ENCODE assay signal across 16 cellular contexts in the genomic region with DNA sequence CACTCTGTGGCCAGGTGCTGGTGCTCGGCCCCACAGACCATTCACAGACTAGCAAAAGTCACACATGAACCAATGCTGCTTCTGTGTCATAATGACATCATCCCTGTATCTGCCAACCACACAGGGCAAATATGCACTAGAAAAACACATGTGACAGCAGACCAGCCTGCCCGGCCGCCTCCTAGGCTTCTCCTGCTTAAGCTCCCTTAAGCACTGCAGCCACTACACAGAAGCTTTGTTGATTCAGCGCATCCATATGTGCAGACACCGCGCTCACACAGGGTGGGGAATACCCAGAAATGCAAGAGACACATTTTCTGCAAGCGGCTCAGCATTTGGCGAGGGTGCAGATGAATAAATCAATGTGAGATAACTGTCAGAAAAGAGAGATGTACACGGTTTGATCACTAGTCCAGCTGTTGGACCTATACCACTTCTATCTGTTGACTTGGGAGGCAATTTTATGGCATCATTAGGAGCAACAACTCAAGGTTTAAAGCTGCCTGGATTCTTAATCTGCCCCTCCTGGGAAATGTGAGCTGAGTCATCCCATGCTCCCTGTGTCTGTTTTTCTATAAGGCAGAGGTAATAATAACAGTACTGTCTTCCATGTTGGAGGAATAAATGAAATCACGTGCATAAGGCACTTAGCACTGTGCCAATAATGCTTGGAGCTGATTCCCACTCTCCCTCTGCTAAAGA. TPM values are rescaled to one million over a fixed set of nuclear protein-coding genes. Genes with fewer than 3 reads are reported as not detected.
DNase-seq lines count a peak whose midpoint lies in the region; ATAC-seq, FAIRE-seq and TF ChIP-seq lines count a peak whose summit lies in the region.
"Had no signal": no experiment of that assay in that cellular context is flagged by ENCODE, and none has a peak within 500 bp of the region (broad histone marks: within the 10 kb centered on the region; RNA-seq: fewer than 3 reads in every experiment).

No MANE protein-coding gene starts in this region.

- no peak for TF ChIP-seq POLR2A in HepG2 (IDR thresholded peaks at IDR 0.05; ENCODE audit: insufficient read depth in 1 of 2, low read depth in 2 of 2, low read length in 2 of 2)
- TF ChIP-seq POLR2A in right lobe of liver (IDR thresholded peaks at IDR 0.05): no peak

- TF ChIP-seq RAD21 in HepG2 (CRISPR knock-in tag; IDR thresholded peaks at IDR 0.05): no peak

- H4K20me1 ChIP-seq in HepG2 (ENCODE audit: insufficient read depth, low read length) (0 out of 2 replicates have a peak, but pooled peaks cover 2% of the 10 kb centered on the region), keratinocyte (ENCODE audit: control insufficient read depth, extremely low read depth, insufficient read depth, low read length) (no peaks in the 10 kb centered on the region)

- no peaks in the 10 kb centered on the region for H3K27me3 Mint-ChIP-seq in endodermal cell (ENCODE audit: insufficient read depth)

- H3K36me3 ChIP-seq in HepG2 (replicated peaks in 1 of 2; ENCODE audit: control insufficient read depth in 1 of 2, insufficient read depth in 2 of 2, low read length in 2 of 2): no peaks in the 10 kb centered on the region
- H3K36me3 ChIP-seq in right lobe of liver: no peaks in the 10 kb centered on the region
- H3K36me3 ChIP-seq in adipocyte (ENCODE audit: control insufficient read depth, insufficient read depth, low read length, severe bottlenecking): no peaks in the 10 kb centered on the region
- H3K36me3 ChIP-seq in keratinocyte (ENCODE audit: control insufficient read depth in 2 of 2, extremely low read depth in 1 of 2, insufficient read depth in 2 of 2, low read length in 2 of 2): no peaks in the 10 kb centered on the region
- H3K36me3 ChIP-seq in aorta (ENCODE audit: control insufficient read depth in 1 of 2, insufficient read depth in 2 of 2, low read length in 1 of 2): no peaks in the 10 kb centered on the region
- no peaks in the 10 kb centered on the region for H3K36me3 ChIP-seq in endodermal cell (ENCODE audit: control insufficient read depth, insufficient read depth, low read length)
- H3K36me3 ChIP-seq: SJSA1 had no signal

- dilution Hi-C loops in keratinocyte (cut with MboI; ENCODE audit: extremely low pct_ligation_motif_present, low sequenced_read_pairs): no loop called here

- in situ Hi-C loops in HepG2 (cut with HindIII; ENCODE audit: extremely low pct_ligation_motif_present, low pct_unique_long_range_greater_than_20kb): no loop called here

- H3K4me1 ChIP-seq in HepG2 (ENCODE audit: insufficient read depth, low read length) (no peaks in the 10 kb centered on the region), right lobe of liver (no peaks in the 10 kb centered on the region), adipocyte (ENCODE audit: control insufficient read depth, insufficient read depth, low read length) (peaks cover 27% of the 10 kb centered on the region), keratinocyte (ENCODE audit: control insufficient read depth, extremely low read depth, insufficient read depth, low read length) (no peaks in the 10 kb centered on the region), aorta (ENCODE audit: control insufficient read depth in 1 of 2, insufficient read depth in 2 of 2, low read length in 2 of 2) (peaks cover 0 to 3% of the 10 kb centered on the region in 2 donors), endodermal cell (ENCODE audit: control insufficient read depth, insufficient read depth, low read length) (no peaks in the 10 kb centered on the region)
- H3K4me1 ChIP-seq: SJSA1 had no signal

- H3K9me3 Mint-ChIP-seq in endodermal cell: no peaks in the 10 kb centered on the region

- H3K27ac ChIP-seq in HepG2 (ENCODE audit: extremely low read length, insufficient read depth, low read length) (no peak overlapping the region), right lobe of liver (no peak overlapping the region), keratinocyte (ENCODE audit: control insufficient read depth, insufficient read depth, low read length) (no peak overlapping the region), aorta (ENCODE audit: low read depth in 1 of 2, low read length in 2 of 2) (no peak overlapping the region), endodermal cell (ENCODE audit: low read depth, low read length) (no peak overlapping the region)
- H3K27ac ChIP-seq: SJSA1, testis had no signal

- POLR2A ChIA-PET in HepG2 (lab: Yijun Ruan, JAX): no interaction called here

- no peaks in the 10 kb centered on the region for H3K79me2 ChIP-seq in HepG2 (ENCODE audit: insufficient read depth, low read length)
- no peaks in the 10 kb centered on the region for H3K79me2 ChIP-seq in keratinocyte (ENCODE audit: control insufficient read depth, insufficient read depth, low read length)

- H3K27me3 ChIP-seq in HepG2 (ENCODE audit: control insufficient read depth in 1 of 2, insufficient read depth in 2 of 2, low read length in 2 of 2): peaks cover 3 to 35% of the 10 kb centered on the region in 2 experiments; a peak in 3 of 5 replicates
- H3K27me3 ChIP-seq in right lobe of liver: no peaks in the 10 kb centered on the region
- no peaks in the 10 kb centered on the region for H3K27me3 ChIP-seq in adipocyte (replicated peaks; ENCODE audit: control insufficient read depth, insufficient read depth, low read length)
- peaks cover 6% of the 10 kb centered on the region for H3K27me3 ChIP-seq in keratinocyte (ENCODE audit: control insufficient read depth, extremely low read depth, insufficient read depth, low read length)
- H3K27me3 ChIP-seq in aorta (ENCODE audit: control insufficient read depth in 1 of 2, insufficient read depth in 2 of 2, low read length in 1 of 2): no peaks in the 10 kb centered on the region
- no peaks in the 10 kb centered on the region for H3K27me3 ChIP-seq in endodermal cell (ENCODE audit: control insufficient read depth, insufficient read depth, low read length, poor library complexity, severe bottlenecking)
- H3K27me3 ChIP-seq: SJSA1, testis had no signal

- no peak for DNase-seq in HepG2 (ENCODE audit: low spot score)
- no peak for DNase-seq in right lobe of liver
- peak; percentile 80 for DNase-seq in adipocyte (ENCODE audit: low read depth)
- DNase-seq in keratinocyte (ENCODE audit: low read depth, low spot score): no peak
- DNase-seq in aorta: peak in 1 of 2 donors; percentile 60
- no peak for DNase-seq in NCI-H1092 (lab: John Stamatoyannopoulos, UW)
- DNase-seq in GDM1 (lab: John Stamatoyannopoulos, UW): no peak
- no peak for DNase-seq in endodermal cell
- DNase-seq: activated CD4-positive, CD25-positive, alpha-beta regulatory T cell; erythroblast; NCI-H2107; occipital lobe; stimulated activated CD4-positive, alpha-beta T cell treated with anti-CD3 and anti-CD28 coated beads, Interleukin-4, amount 100 ng/mL, for 4 hours; testis had no signal

- H3K4me3 Mint-ChIP-seq in endodermal cell: no peak overlapping the region

- ATAC-seq in HepG2 (no peak), right lobe of liver (no peak), aorta (ENCODE audit: low FRiP score) (peak; percentile 63)

- peaks cover 3% of the 10 kb centered on the region for H3K4me1 Mint-ChIP-seq in endodermal cell

- H3K9me1 ChIP-seq in keratinocyte (ENCODE audit: control insufficient read depth, extremely low read depth, insufficient read depth, low read length): no peaks in the 10 kb centered on the region

- 2% methylated on average over 10 of the region's 10 CpGs for WGBS in HepG2 (ENCODE audit: low lambda C conversion rate)
- 72% methylated on average over 5 of the region's 10 CpGs for WGBS in right lobe of liver (ENCODE audit: insufficient coverage, low coverage, low lambda C conversion rate, missing lambda C conversion rate)
- 18 to 29% methylated on average over 10 of the region's 10 CpGs for WGBS in aorta, 2 donors
- 94% methylated on average over 9 to 10 of the region's 10 CpGs for WGBS in endodermal cell (ENCODE audit: insufficient coverage in 1 of 2, insufficient read length in 1 of 2), 2 experiments

- H3K9ac ChIP-seq in HepG2 (ENCODE audit: insufficient read depth, low read depth, low read length) (no peak overlapping the region), adipocyte (ENCODE audit: low read length) (no peak overlapping the region), keratinocyte (ENCODE audit: control insufficient read depth, extremely low read depth, insufficient read depth, low read length) (no peak overlapping the region), endodermal cell (ENCODE audit: extremely low read depth, low read length, poor library complexity, severe bottlenecking) (no peak overlapping the region)

- no TSS peak for BruUV-seq in HepG2 (replicated peaks; lab: Mats Ljungman, UMichigan)

- TF ChIP-seq EP300 in HepG2 (IDR thresholded peaks at IDR 0.05; ENCODE audit: low read depth in 2 of 2, low read length in 2 of 2): no peak
- no peak for TF ChIP-seq EP300 in HepG2 (CRISPR knock-in tag; IDR thresholded peaks at IDR 0.05; ENCODE audit: borderline replicate concordance)

- no peak overlapping the region for H2AFZ ChIP-seq in HepG2 (ENCODE audit: low read length)
- H2AFZ ChIP-seq in keratinocyte (ENCODE audit: control insufficient read depth, low read length): no peak overlapping the region

- H3K36me3 Mint-ChIP-seq in endodermal cell (ENCODE audit: low read depth): no peaks in the 10 kb centered on the region

- no peak for FAIRE-seq in HepG2 (lab: Jason Lieb, UNC)
- no peak for FAIRE-seq in keratinocyte (lab: Jason Lieb, UNC)
- FAIRE-seq: H54 had no signal

- H3K4me2 ChIP-seq in HepG2 (ENCODE audit: low read depth, low read length): no peak overlapping the region
- H3K4me2 ChIP-seq in keratinocyte (ENCODE audit: control insufficient read depth, extremely low read depth, insufficient read depth, low read depth, low read length): peak overlapping the region; percentile 14

- H3K4me3 ChIP-seq in HepG2 (replicated peaks in 1 of 3; ENCODE audit: insufficient read depth in 1 of 3, low read depth in 2 of 3, low read length in 3 of 3) (no peak overlapping the region), right lobe of liver (no peak overlapping the region), adipocyte (ENCODE audit: low read length) (peak overlapping the region; percentile 44), keratinocyte (ENCODE audit: control insufficient read depth in 2 of 3, extremely low read depth in 1 of 3, insufficient read depth in 2 of 3, low read depth in 1 of 3, low read length in 3 of 3) (no peak overlapping the region), aorta (ENCODE audit: low read length in 2 of 2) (no peak overlapping the region), endodermal cell (ENCODE audit: low read length) (no peak overlapping the region)
- H3K4me3 ChIP-seq: SJSA1, testis had no signal

- TF ChIP-seq CTCF in HepG2 (CRISPR knock-in tag; IDR thresholded peaks at IDR 0.05) (no peak), right lobe of liver (IDR thresholded peaks at IDR 0.05) (no peak), keratinocyte (optimal IDR thresholded peaks at IDR 0.05 in 1 of 3, IDR thresholded peaks at IDR 0.05 in 1 of 3, conservative IDR thresholded peaks at IDR 0.05 in 1 of 3; ENCODE audit: extremely low read depth in 1 of 3, insufficient read depth in 2 of 3, low read length in 3 of 3) (no peak), endodermal cell (conservative IDR thresholded peaks at IDR 0.05) (no peak)

- H3K9me3 ChIP-seq in HepG2 (ENCODE audit: low read length) (no peaks in the 10 kb centered on the region), right lobe of liver (no peaks in the 10 kb centered on the region), adipocyte (ENCODE audit: control insufficient read depth, low read length) (no peaks in the 10 kb centered on the region), keratinocyte (ENCODE audit: control insufficient read depth, low read depth, low read length) (no peaks in the 10 kb centered on the region), aorta (ENCODE audit: control insufficient read depth, low read length) (no peaks in the 10 kb centered on the region), endodermal cell (ENCODE audit: control insufficient read depth, low read length) (no peaks in the 10 kb centered on the region)
- H3K9me3 ChIP-seq: SJSA1, testis had no signal

- intact Hi-C loops in HepG2 (cut with micrococcal nuclease; ENCODE audit: unreplicated experiment): no loop called here
- intact Hi-C loops in right lobe of liver (cut with DNase I): no loop called here
- intact Hi-C loops in aorta (cut with DNase I): loop anchor here in 1 of 2 donors (5.0 kb wide), 2 partner anchors 34 to 56 kb away; a partner anchor contains a TSS

- no peak overlapping the region for H3K27ac Mint-ChIP-seq in endodermal cell

- CTCF ChIA-PET in HepG2 (lab: Yijun Ruan, JAX; ENCODE audit: low intra/inter-chr PET ratio, low total read pairs): no interaction called here

RNA-seq across cellular contexts. Expression of a gene that starts 33.4 kb away (rescaled TPM):
- total RNA-seq in HepG2 (2016; rRNA removed; fragmentation: Illumina TruSeq; extraction: Trizol): not detected in 2 replicates
- not detected in 2 replicates for total RNA-seq in HepG2 (2016; cell fraction: cytosol; rRNA removed; fragmentation: Illumina TruSeq; extraction: Trizol; ENCODE audit: low read depth)
- not detected in 2 replicates for total RNA-seq in HepG2 (2016; cell fraction: insoluble cytoplasmic fraction; rRNA removed; fragmentation: Illumina TruSeq; extraction: Trizol)
- not detected in 2 replicates for total RNA-seq in HepG2 (2016; cell fraction: membrane; rRNA removed; fragmentation: Illumina TruSeq; extraction: Trizol)
- total RNA-seq in HepG2 (2016; cell fraction: nucleus; rRNA removed; fragmentation: Illumina TruSeq; extraction: Trizol): not detected in 2 replicates
- 0.03 and 0.07 TPM in 2 replicates for polyA plus RNA-seq in HepG2 (2011; rRNA removed)
- polyA plus RNA-seq in HepG2 (2011; cell fraction: cytosol; rRNA removed): 0.04 and 0.09 TPM in 2 replicates
- 0.05 and 0.14 TPM in 2 replicates for polyA plus RNA-seq in HepG2 (2011; cell fraction: nucleus; rRNA removed)
- polyA plus RNA-seq in HepG2 (2012): 0.13 and 0.16 TPM in 2 replicates
- not detected in 2 replicates for polyA plus RNA-seq in HepG2 (2016; cell fraction: cytosol; fragmentation: Illumina TruSeq; extraction: Trizol; ENCODE audit: low read depth)
- not detected in 2 replicates for polyA plus RNA-seq in HepG2 (2016; cell fraction: insoluble cytoplasmic fraction; fragmentation: Illumina TruSeq; extraction: Trizol; ENCODE audit: low read depth)
- not detected in 2 replicates for polyA plus RNA-seq in HepG2 (2016; cell fraction: membrane; fragmentation: Illumina TruSeq; extraction: Trizol; ENCODE audit: low read depth)
- polyA plus RNA-seq in HepG2 (2016; cell fraction: nucleus; fragmentation: Illumina TruSeq; extraction: Trizol; ENCODE audit: insufficient read depth, low read depth): not detected in 2 replicates
- 0.06 TPM in 1 of 2 replicates, not detected in the other for polyA minus RNA-seq in HepG2 (2011; rRNA and poly(A)+ RNA removed; ENCODE audit: low replicate concordance)
- polyA minus RNA-seq in HepG2 (2011; cell fraction: cytosol; rRNA and poly(A)+ RNA removed): not detected in 2 replicates
- polyA minus RNA-seq in HepG2 (2011; cell fraction: nucleus; rRNA and poly(A)+ RNA removed): not detected in 2 replicates
- 1 to 10 TPM in 2 of 6 experiments, under 1 TPM in 4; 0.29 to 2.6 (median 0.69) TPM for total RNA-seq in right lobe of liver
- 0.01 to 0.03 TPM in 2 of 3 replicates, not detected in the other for polyA plus RNA-seq in keratinocyte
- not detected for polyA plus RNA-seq in keratinocyte (2011; ENCODE audit: low read depth)
- polyA plus RNA-seq in keratinocyte (2011; cell fraction: cytosol; rRNA removed): not detected in 2 replicates
- polyA plus RNA-seq in keratinocyte (2011; cell fraction: nucleus; rRNA removed): 0.04 TPM in 1 of 2 replicates, not detected in the other
- polyA plus RNA-seq in keratinocyte (2012; ENCODE audit: low replicate concordance): 0.20 TPM in 1 of 2 replicates, not detected in the other
- not detected in 3 replicates for polyA minus RNA-seq in keratinocyte
- not detected for polyA minus RNA-seq in keratinocyte (2011; cell fraction: cytosol; rRNA and poly(A)+ RNA removed)
- not detected in 2 replicates for polyA minus RNA-seq in keratinocyte (2011; cell fraction: nucleus; rRNA and poly(A)+ RNA removed)
- total RNA-seq in aorta: 100 to 1,000 TPM; 116 to 169 TPM
- polyA plus RNA-seq in aorta: 100 to 1,000 TPM in 1 of 2 donors, 10 to 100 TPM in 1; 43.8 to 103 TPM
- total RNA-seq in endodermal cell: 1 to 10 TPM; 1.4 to 1.9 TPM
- 1.1 TPM for polyA plus RNA-seq in endodermal cell (2013, experiment 1 of 2)
- 0.91 TPM for polyA plus RNA-seq in endodermal cell (2013, experiment 2 of 2)
- total RNA-seq: SJSA1 had no signal

Comparison
In these comparisons a context has a peak if more than half of its experiments do, and no peak if none do; other contexts are left out.
1. RNA of a gene that starts 33.4 kb away (total RNA-seq): 116 to 169 TPM in aorta; 1.4 to 1.9 TPM in endodermal cell, 0.29 to 2.6 TPM in right lobe of liver and not detected in HepG2; every median in the first group is over 10 times any median in the second.